8 cellular contexts compared by ENCODE assay signal in genomic region chr15:101295607-101296225, GRCh38. TPM values are rescaled to one million over a fixed set of nuclear protein-coding genes. Genes with fewer than 3 reads are reported as not detected.
DNase-seq lines count a peak whose midpoint lies in the region; ATAC-seq lines count a peak whose summit lies in the region.

No MANE protein-coding gene starts in this region.

- H3K9me3 ChIP-seq in muscle layer of colon (ENCODE audit: low read length), result no peaks in the 10 kb centered on the region

- H3K27me3 ChIP-seq in muscle layer of colon (ENCODE audit: control insufficient read depth in 1 of 2, insufficient read depth in 2 of 2, low read length in 2 of 2), result no peaks in the 10 kb centered on the region

- peaks cover 26% of the 10 kb centered on the region for H3K4me1 ChIP-seq in muscle layer of colon (ENCODE audit: insufficient read depth, low read length)

- H3K36me3 ChIP-seq in muscle layer of colon (ENCODE audit: insufficient read depth, low read length), result no peaks in the 10 kb centered on the region

- DNase-seq in EH (ENCODE audit: low read depth), result peak; percentile 65
- DNase-seq in NCI-H526 (lab: John Stamatoyannopoulos, UW), result peak; percentile 65 to 83
- peak; percentile 17 for DNase-seq in dermis blood vessel endothelial cell
- DNase-seq in AG08396 (ENCODE audit: low spot score), result no peak
- no peak for DNase-seq in stimulated activated CD4-positive, alpha-beta T cell treated with anti-CD3 and anti-CD28 coated beads, Interleukin-4, amount 100 ng/mL, for 24 hours
- DNase-seq in central memory CD4-positive, alpha-beta T cell, result no peak

- no peak for ATAC-seq in GM21515 (IDR thresholded peaks at IDR 0.05; ENCODE audit: unreplicated experiment)

- H3K27ac ChIP-seq in muscle layer of colon (ENCODE audit: low read depth, low read length), result peak overlapping the region; percentile 92

- peak overlapping the region; percentile 85 to 89 for H3K4me3 ChIP-seq in muscle layer of colon (ENCODE audit: low read depth in 1 of 2, low read length in 2 of 2)

- H3K9ac ChIP-seq in muscle layer of colon (ENCODE audit: low read length), result peak overlapping the region; percentile 50

RNA-seq across cellular contexts. Expression of gene SNRPA1, which starts 0.7 kb away (rescaled TPM):
- total RNA-seq in dermis blood vessel endothelial cell, result 13.3 and 22.9 TPM in 2 replicates

RNA-seq across cellular contexts. Expression of gene SELENOS, which starts 18.4 kb away (rescaled TPM):
- total RNA-seq in dermis blood vessel endothelial cell, result 56.2 and 82.7 TPM in 2 replicates

RNA-seq across cellular contexts. Expression of gene CHSY1, which starts 43.9 kb away (rescaled TPM):
- 47.7 and 49.0 TPM in 2 replicates for total RNA-seq in dermis blood vessel endothelial cell

Comparison
In these comparisons a context has a peak if more than half of its experiments do, and no peak if none do; other contexts are left out.
1. DNase-seq: peak in EH (single experiment), NCI-H526 (2 of 2) and dermis blood vessel endothelial cell (single experiment); none in AG08396 (single experiment), stimulated activated CD4-positive, alpha-beta T cell treated with anti-CD3 and anti-CD28 coated beads, Interleukin-4, amount 100 ng/mL, for 24 hours (single experiment) and central memory CD4-positive, alpha-beta T cell (single experiment).